In the genomic region with DNA sequence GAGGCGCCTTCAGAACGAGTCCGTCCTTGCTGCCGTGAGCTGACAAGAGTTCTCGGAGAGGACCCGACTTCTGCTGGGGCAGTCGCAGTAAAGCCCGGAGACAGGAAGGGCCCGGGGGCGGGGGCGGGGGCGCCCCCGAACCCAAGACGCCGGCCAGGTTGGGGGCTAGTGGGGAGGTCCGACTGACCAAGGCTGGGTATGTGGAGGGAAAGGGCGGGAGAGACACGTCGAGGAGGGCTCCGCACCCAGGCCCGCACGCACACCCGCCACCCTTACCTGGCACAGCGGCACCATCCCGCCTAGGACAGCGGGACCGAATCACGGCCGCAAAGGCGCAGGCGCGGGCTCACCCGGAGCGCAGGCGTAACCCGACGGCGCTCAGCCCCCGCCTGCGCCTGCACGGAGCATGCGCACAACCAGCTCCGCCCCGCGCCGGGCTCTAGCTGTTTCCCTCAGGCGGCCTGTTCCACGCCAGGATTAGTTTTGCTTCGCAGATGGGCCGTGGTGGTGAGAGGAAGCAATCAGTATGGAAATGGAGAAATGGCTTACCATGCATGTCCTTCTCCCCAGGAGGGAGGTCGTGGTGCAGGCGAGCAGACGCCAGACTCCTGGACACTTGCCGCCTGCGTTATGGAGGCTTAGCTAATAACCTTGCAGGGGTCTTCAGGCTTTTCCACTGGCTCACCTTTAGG, we compare ENCODE assay signal across 1 cellular context.
TF ChIP-seq lines count a peak whose summit lies in the region.

A gene with protein sequence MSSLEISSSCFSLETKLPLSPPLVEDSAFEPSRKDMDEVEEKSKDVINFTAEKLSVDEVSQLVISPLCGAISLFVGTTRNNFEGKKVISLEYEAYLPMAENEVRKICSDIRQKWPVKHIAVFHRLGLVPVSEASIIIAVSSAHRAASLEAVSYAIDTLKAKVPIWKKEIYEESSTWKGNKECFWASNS (minus strand): TSS at position 322 of the 692 bp plus-strand sequence. CDS start 2,583 bp downstream, outside the sequence.

TF ChIP-seq in K562, 482 proteins besides CTCF, POLR2A, EP300 and RAD21 (continued from another document and continues in another):
- TF ChIP-seq TFAP4 (CRISPR knock-in tag; IDR thresholded peaks at IDR 0.05; ENCODE audit: borderline replicate concordance), result peak; percentile 56; the same call in 1 of the 2 replicates
- TF ChIP-seq MAFK (IDR thresholded peaks at IDR 0.05; ENCODE audit: low read length), result no peak
- no peak for TF ChIP-seq SMARCB1 (IDR thresholded peaks at IDR 0.05; ENCODE audit: insufficient read length, low read depth)
- TF ChIP-seq SP1 (CRISPR knock-in tag; IDR thresholded peaks at IDR 0.05), result 0 out of 2 replicates have a peak, but pooled peaks have one; percentile 35
- TF ChIP-seq JUND (IDR thresholded peaks at IDR 0.05; ENCODE audit: borderline replicate concordance, low read depth, low read length), result no peak
- no peak for TF ChIP-seq JUND (tag; IDR thresholded peaks at IDR 0.05; ENCODE audit: borderline replicate concordance, low read depth, low read length)
- peak; percentile 46; the same call in 1 of the 2 replicates for TF ChIP-seq ZBTB17 (CRISPR knock-in tag; IDR thresholded peaks at IDR 0.05)
- peak; percentile 87 for TF ChIP-seq TAF1 (IDR thresholded peaks at IDR 0.05; ENCODE audit: control insufficient read depth, extremely low read depth, insufficient read depth, low read length, severe bottlenecking)
- peak; percentile 45 to 58 for TF ChIP-seq E2F6 (IDR thresholded peaks at IDR 0.05; ENCODE audit: borderline replicate concordance in 1 of 2, extremely low read depth in 1 of 2, insufficient read depth in 1 of 2, insufficient read length in 1 of 2, low read depth in 1 of 2, low read length in 1 of 2, poor library complexity in 1 of 2, severe bottlenecking in 1 of 2)
- TF ChIP-seq BACH1 (tag; IDR thresholded peaks at IDR 0.05), result no peak
- TF ChIP-seq, protein P1, sequence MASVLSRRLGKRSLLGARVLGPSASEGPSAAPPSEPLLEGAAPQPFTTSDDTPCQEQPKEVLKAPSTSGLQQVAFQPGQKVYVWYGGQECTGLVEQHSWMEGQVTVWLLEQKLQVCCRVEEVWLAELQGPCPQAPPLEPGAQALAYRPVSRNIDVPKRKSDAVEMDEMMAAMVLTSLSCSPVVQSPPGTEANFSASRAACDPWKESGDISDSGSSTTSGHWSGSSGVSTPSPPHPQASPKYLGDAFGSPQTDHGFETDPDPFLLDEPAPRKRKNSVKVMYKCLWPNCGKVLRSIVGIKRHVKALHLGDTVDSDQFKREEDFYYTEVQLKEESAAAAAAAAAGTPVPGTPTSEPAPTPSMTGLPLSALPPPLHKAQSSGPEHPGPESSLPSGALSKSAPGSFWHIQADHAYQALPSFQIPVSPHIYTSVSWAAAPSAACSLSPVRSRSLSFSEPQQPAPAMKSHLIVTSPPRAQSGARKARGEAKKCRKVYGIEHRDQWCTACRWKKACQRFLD (CRISPR knock-in tag; IDR thresholded peaks at IDR 0.05), result 0 out of 2 replicates have a peak, but pooled peaks have one; percentile 26
- TF ChIP-seq CHAMP1 (IDR thresholded peaks at IDR 0.05), result no peak
- 0 out of 2 replicates have a peak, but pooled peaks have one; percentile 19 for TF ChIP-seq SMAD4 (CRISPR knock-in tag; conservative IDR thresholded peaks at IDR 0.05)
- TF ChIP-seq CCNT2 (IDR thresholded peaks at IDR 0.05; ENCODE audit: borderline replicate concordance, extremely low read depth, insufficient read length, low read depth, low read length), result peak; percentile 65
- peak; percentile 79 for TF ChIP-seq KDM5B (IDR thresholded peaks at IDR 0.05; ENCODE audit: insufficient replicate concordance, low read depth, low read length)
- no peak for TF ChIP-seq ZNF23 (CRISPR knock-in tag; IDR thresholded peaks at IDR 0.05)
- no peak for TF ChIP-seq PBX2 (CRISPR knock-in tag; IDR thresholded peaks at IDR 0.05; ENCODE audit: low read depth)
- no peak for TF ChIP-seq PBX2 (tag; conservative IDR thresholded peaks at IDR 0.05; ENCODE audit: low read depth)
- no peak for TF ChIP-seq ZNF830 (CRISPR knock-in tag; IDR thresholded peaks at IDR 0.05)
- TF ChIP-seq ZNF224 (CRISPR knock-in tag; IDR thresholded peaks at IDR 0.05), result no peak
- TF ChIP-seq FIP1L1 (IDR thresholded peaks at IDR 0.05; ENCODE audit: low read depth, low read length, poor library complexity, severe bottlenecking), result peak; percentile 46
- TF ChIP-seq PTRF (tag; IDR thresholded peaks at IDR 0.05), result no peak
- no peak for TF ChIP-seq MXD1 (CRISPR knock-in tag; IDR thresholded peaks at IDR 0.05; ENCODE audit: borderline replicate concordance, poor library complexity, severe bottlenecking)
- TF ChIP-seq, protein P2, sequence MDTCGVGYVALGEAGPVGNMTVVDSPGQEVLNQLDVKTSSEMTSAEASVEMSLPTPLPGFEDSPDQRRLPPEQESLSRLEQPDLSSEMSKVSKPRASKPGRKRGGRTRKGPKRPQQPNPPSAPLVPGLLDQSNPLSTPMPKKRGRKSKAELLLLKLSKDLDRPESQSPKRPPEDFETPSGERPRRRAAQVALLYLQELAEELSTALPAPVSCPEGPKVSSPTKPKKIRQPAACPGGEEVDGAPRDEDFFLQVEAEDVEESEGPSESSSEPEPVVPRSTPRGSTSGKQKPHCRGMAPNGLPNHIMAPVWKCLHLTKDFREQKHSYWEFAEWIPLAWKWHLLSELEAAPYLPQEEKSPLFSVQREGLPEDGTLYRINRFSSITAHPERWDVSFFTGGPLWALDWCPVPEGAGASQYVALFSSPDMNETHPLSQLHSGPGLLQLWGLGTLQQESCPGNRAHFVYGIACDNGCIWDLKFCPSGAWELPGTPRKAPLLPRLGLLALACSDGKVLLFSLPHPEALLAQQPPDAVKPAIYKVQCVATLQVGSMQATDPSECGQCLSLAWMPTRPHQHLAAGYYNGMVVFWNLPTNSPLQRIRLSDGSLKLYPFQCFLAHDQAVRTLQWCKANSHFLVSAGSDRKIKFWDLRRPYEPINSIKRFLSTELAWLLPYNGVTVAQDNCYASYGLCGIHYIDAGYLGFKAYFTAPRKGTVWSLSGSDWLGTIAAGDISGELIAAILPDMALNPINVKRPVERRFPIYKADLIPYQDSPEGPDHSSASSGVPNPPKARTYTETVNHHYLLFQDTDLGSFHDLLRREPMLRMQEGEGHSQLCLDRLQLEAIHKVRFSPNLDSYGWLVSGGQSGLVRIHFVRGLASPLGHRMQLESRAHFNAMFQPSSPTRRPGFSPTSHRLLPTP (IDR thresholded peaks at IDR 0.05; ENCODE audit: borderline replicate concordance, extremely low read depth, insufficient read length), result no peak
- peak; percentile 52; the same call in 1 of the 2 replicates for TF ChIP-seq PML (IDR thresholded peaks at IDR 0.05; ENCODE audit: low read length)
- TF ChIP-seq, protein P3, sequence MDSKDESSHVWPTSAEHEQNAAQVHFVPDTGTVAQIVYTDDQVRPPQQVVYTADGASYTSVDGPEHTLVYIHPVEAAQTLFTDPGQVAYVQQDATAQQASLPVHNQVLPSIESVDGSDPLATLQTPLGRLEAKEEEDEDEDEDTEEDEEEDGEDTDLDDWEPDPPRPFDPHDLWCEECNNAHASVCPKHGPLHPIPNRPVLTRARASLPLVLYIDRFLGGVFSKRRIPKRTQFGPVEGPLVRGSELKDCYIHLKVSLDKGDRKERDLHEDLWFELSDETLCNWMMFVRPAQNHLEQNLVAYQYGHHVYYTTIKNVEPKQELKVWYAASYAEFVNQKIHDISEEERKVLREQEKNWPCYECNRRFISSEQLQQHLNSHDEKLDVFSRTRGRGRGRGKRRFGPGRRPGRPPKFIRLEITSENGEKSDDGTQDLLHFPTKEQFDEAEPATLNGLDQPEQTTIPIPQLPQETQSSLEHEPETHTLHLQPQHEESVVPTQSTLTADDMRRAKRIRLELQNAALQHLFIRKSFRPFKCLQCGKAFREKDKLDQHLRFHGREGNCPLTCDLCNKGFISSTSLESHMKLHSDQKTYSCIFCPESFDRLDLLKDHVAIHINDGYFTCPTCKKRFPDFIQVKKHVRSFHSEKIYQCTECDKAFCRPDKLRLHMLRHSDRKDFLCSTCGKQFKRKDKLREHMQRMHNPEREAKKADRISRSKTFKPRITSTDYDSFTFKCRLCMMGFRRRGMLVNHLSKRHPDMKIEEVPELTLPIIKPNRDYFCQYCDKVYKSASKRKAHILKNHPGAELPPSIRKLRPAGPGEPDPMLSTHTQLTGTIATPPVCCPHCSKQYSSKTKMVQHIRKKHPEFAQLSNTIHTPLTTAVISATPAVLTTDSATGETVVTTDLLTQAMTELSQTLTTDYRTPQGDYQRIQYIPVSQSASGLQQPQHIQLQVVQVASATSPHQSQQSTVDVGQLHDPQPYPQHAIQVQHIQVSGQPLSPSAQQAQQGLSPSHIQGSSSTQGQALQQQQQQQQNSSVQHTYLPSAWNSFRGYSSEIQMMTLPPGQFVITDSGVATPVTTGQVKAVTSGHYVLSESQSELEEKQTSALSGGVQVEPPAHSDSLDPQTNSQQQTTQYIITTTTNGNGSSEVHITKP (IDR thresholded peaks at IDR 0.05; ENCODE audit: partially characterized antibody), result peak; percentile 66
- 0 out of 2 replicates have a peak, but pooled peaks have one; percentile 32 for TF ChIP-seq FOXK1 (CRISPR knock-in tag; IDR thresholded peaks at IDR 0.05; ENCODE audit: borderline replicate concordance)
- peak; percentile 55 for TF ChIP-seq HNRNPLL (IDR thresholded peaks at IDR 0.05; ENCODE audit: low read depth, low read length, poor library complexity, severe bottlenecking)
- TF ChIP-seq CREM (IDR thresholded peaks at IDR 0.05; ENCODE audit: low read depth), result peak; percentile 28; the same call in 1 of the 2 replicates
- no peak for TF ChIP-seq ASH1L (IDR thresholded peaks at IDR 0.05; ENCODE audit: borderline replicate concordance, low read depth, partially characterized antibody)
- peak; percentile 48; the same call in 1 of the 2 replicates for TF ChIP-seq GMEB1 (CRISPR knock-in tag; IDR thresholded peaks at IDR 0.05)
